Comparison of ENCODE assay signal across 1 cellular context in the genomic region with DNA sequence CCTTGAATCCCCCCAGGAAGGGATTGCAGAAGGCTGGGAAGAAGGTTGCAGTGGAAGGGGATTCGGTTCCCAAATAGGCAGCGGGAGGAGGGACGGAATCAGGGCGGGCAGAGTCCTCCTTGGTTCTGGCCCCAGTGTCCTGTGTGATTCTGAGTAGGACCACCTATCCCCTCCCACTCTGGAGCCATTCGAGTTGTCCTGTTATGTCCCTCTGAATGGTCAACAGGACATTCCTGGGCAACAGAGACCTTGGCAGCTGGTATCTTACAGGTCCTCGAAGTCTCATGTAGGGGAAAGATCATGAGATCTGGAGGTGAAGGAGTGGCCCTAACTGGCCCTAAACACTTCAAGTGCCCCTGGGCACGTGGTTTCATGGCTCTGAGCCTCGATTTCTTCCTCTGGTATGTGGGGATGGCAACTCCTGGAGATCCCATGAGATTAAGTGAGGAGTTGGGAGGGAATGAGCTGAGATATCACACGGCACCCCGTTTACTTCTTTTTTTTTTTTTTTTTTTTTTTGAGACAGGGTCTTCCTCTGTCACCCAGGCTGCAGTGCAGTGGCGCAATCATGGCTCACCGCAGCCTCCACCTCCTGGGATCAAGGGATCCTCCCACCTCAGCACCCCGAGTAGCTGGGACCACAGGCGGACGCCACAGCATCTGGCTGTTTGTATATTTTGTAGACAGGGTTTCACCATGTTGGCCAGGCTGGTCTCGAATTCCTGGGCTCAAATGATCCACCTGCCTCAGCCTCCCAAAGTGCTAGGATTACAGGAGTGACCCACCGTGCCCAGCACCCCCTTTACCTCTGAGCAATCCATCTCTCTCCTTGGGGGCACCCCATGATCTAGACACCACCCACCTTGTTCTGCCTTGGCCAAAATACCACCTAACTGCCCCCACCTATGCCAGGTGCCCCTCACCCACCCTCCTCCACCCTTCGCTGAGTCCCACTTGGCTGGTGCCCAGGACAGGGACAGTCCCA.
TF ChIP-seq lines count a peak whose summit lies in the region.

No MANE protein-coding gene starts in this region.

TF ChIP-seq in A549, 52 proteins besides CTCF, POLR2A, EP300 and RAD21:
- no peak for TF ChIP-seq ESRRA (IDR thresholded peaks at IDR 0.05; ENCODE audit: borderline replicate concordance, low read length)
- TF ChIP-seq, protein P1, sequence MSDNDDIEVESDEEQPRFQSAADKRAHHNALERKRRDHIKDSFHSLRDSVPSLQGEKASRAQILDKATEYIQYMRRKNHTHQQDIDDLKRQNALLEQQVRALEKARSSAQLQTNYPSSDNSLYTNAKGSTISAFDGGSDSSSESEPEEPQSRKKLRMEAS (IDR thresholded peaks at IDR 0.05), result peak; percentile 74
- peak; percentile 45; the same call in 1 of the 2 replicates for TF ChIP-seq TFCP2L1 (CRISPR knock-in tag; IDR thresholded peaks at IDR 0.05)
- peak in 1 of 2 experiments; percentile 57; a peak in 1 of 4 replicates for TF ChIP-seq CEBPB (IDR thresholded peaks at IDR 0.05)
- no peak for TF ChIP-seq EHMT2 (IDR thresholded peaks at IDR 0.05; ENCODE audit: low read depth)
- TF ChIP-seq, protein P2, sequence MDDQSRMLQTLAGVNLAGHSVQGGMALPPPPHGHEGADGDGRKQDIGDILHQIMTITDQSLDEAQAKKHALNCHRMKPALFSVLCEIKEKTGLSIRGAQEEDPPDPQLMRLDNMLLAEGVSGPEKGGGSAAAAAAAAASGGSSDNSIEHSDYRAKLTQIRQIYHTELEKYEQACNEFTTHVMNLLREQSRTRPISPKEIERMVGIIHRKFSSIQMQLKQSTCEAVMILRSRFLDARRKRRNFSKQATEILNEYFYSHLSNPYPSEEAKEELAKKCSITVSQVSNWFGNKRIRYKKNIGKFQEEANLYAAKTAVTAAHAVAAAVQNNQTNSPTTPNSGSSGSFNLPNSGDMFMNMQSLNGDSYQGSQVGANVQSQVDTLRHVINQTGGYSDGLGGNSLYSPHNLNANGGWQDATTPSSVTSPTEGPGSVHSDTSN (IDR thresholded peaks at IDR 0.05), result no peak
- peak; percentile 66; the same call in 1 of the 2 replicates for TF ChIP-seq ZNF302 (CRISPR knock-in tag; IDR thresholded peaks at IDR 0.05)
- TF ChIP-seq HOXA7 (CRISPR knock-in tag; IDR thresholded peaks at IDR 0.05), result peak; percentile 57; the same call in 1 of the 2 replicates
- no peak for TF ChIP-seq ZC3H11A (IDR thresholded peaks at IDR 0.05)
- 0 out of 2 replicates have a peak, but pooled peaks have one; percentile 30 for TF ChIP-seq ZSCAN20 (CRISPR knock-in tag; IDR thresholded peaks at IDR 0.05)
- TF ChIP-seq MAFK (IDR thresholded peaks at IDR 0.05; ENCODE audit: partially characterized antibody), result no peak
